In the genomic region with DNA sequence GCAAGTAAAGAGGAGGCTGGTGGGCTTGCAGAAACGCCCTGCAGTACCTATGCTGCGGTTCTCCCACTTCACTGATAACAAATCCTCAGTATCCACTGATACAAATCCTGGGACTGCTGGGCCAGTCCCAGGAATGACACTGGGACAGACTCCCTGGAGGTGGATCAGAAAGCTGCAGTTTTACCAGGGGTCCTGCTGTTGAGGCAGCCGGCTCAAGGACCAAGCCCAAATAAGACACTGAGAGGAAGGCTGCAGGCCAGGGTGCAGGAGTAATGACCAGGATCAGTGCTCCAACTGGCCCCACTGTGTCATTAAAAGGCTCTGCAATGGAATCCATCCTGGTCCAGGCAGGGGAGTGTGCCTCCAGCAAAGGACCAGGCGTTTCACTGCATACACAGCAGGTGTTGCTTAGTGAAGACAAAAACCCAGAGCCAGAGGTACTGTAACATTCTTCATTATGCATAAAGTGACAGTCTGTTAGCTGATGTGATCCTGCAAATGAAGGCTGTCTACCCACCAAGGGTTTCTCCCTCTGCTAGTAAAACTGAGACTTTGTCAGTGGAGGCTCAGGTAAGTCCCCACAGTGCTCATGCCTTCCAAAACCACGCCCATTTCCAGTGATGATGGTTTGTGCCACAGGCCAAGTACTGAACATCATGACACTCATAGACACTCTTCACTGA, we compare ENCODE assay signal across 9 cellular contexts. TPM values are rescaled to one million over a fixed set of nuclear protein-coding genes. Genes with fewer than 3 reads are reported as not detected.
DNase-seq lines count a peak whose midpoint lies in the region; ATAC-seq, FAIRE-seq and TF ChIP-seq lines count a peak whose summit lies in the region.
"Had no signal": no experiment of that assay in that cellular context is flagged by ENCODE, and none has a peak within 500 bp of the region (broad histone marks: within the 10 kb centered on the region; RNA-seq: fewer than 3 reads in every experiment).

No MANE protein-coding gene starts in this region.

- H3K9ac ChIP-seq in KMS-11, result no peak overlapping the region
- no peak overlapping the region for H3K9ac ChIP-seq in astrocyte (ENCODE audit: low read length)
- H3K9ac ChIP-seq in skeletal muscle tissue (ENCODE audit: low read depth in 1 of 3, low read length in 3 of 3), result peak overlapping the region in 1 of 3 donors; percentile 96

- no peak for TF ChIP-seq CTCF in KMS-11 (conservative IDR thresholded peaks at IDR 0.05; ENCODE audit: low read depth, low read length)
- no peak for TF ChIP-seq CTCF in astrocyte (IDR thresholded peaks at IDR 0.05; ENCODE audit: insufficient read depth, low read depth, low read length)

- peak; percentile 10 for DNase-seq in DMS53 (lab: John Stamatoyannopoulos, UW)
- no peak for DNase-seq in DMS53 treated with DMSO at 0.1 percent for 48 hours (lab: John Stamatoyannopoulos, UW; ENCODE audit: unreplicated experiment)
- no peak for DNase-seq in astrocyte (ENCODE audit: low read depth)
- DNase-seq in SKM-1 treated with dmso at 0.1 percent for 144 hours (lab: John Stamatoyannopoulos, UW; ENCODE audit: unreplicated experiment), result no peak

- no peaks in the 10 kb centered on the region for H3K9me3 Mint-ChIP-seq in astrocyte (ENCODE audit: unreplicated experiment)

- H3K4me1 Mint-ChIP-seq in astrocyte (ENCODE audit: low read depth, unreplicated experiment), result peaks cover 13% of the 10 kb centered on the region

- H3K4me1 ChIP-seq in KMS-11 (ENCODE audit: low read depth, poor library complexity, severe bottlenecking) (peaks cover 27% of the 10 kb centered on the region), astrocyte (ENCODE audit: insufficient read depth, low read length) (peaks cover 12% of the 10 kb centered on the region), skeletal muscle tissue (ENCODE audit: control insufficient read depth in 3 of 3, insufficient read depth in 3 of 3, low read length in 3 of 3) (peaks cover 17 to 42% (median 31%) of the 10 kb centered on the region in 3 donors)

- no peak overlapping the region for H2AFZ ChIP-seq in KMS-11 (ENCODE audit: low read depth)
- no peak overlapping the region for H2AFZ ChIP-seq in astrocyte (ENCODE audit: low read depth, low read length)

- H3K4me3 Mint-ChIP-seq in astrocyte (ENCODE audit: unreplicated experiment), result peak overlapping the region; percentile 87

- no peak overlapping the region; the same call in 1 of the 2 replicates for H3K27ac ChIP-seq in KMS-11
- no peak overlapping the region for H3K27ac ChIP-seq in astrocyte (ENCODE audit: low read depth, low read length)
- H3K27ac ChIP-seq in skeletal muscle tissue (ENCODE audit: low read depth, low read length), result peak overlapping the region; percentile 89

- H3K27me3 ChIP-seq in KMS-11 (ENCODE audit: insufficient read depth, low read depth), result no peaks in the 10 kb centered on the region
- H3K27me3 ChIP-seq in astrocyte (ENCODE audit: insufficient read depth, low read length), result no peaks in the 10 kb centered on the region
- H3K27me3 ChIP-seq in skeletal muscle tissue (ENCODE audit: control insufficient read depth in 3 of 3, insufficient read depth in 3 of 3, low read length in 3 of 3), result no peaks in the 10 kb centered on the region

- H3K4me3 ChIP-seq in KMS-11 (IDR thresholded peaks at IDR 0.05; ENCODE audit: insufficient read depth, low read depth, low read length), result no peak overlapping the region
- no peak overlapping the region for H3K4me3 ChIP-seq in astrocyte (ENCODE audit: insufficient read depth, low read depth, low read length)
- H3K4me3 ChIP-seq in skeletal muscle tissue (ENCODE audit: low read length in 3 of 3), result no peak overlapping the region

- H3K79me2 ChIP-seq in KMS-11 (ENCODE audit: insufficient read depth, low read depth) (peaks cover 49% of the 10 kb centered on the region), astrocyte (ENCODE audit: insufficient read depth, low read length) (peaks cover 36% of the 10 kb centered on the region)

- H3K27ac Mint-ChIP-seq in astrocyte (ENCODE audit: unreplicated experiment), result no peak overlapping the region

- H3K36me3 ChIP-seq in KMS-11 (ENCODE audit: insufficient read depth) (no peaks in the 10 kb centered on the region), astrocyte (ENCODE audit: insufficient read depth, low read length) (peaks cover 36% of the 10 kb centered on the region), skeletal muscle tissue (ENCODE audit: control insufficient read depth in 3 of 3, insufficient read depth in 3 of 3, low read length in 3 of 3) (peaks cover 33 to 49% (median 34%) of the 10 kb centered on the region in 3 donors)

- peaks cover 11% of the 10 kb centered on the region for H3K36me3 Mint-ChIP-seq in astrocyte (ENCODE audit: low read depth, unreplicated experiment)

- no peak for FAIRE-seq in astrocyte (lab: Jason Lieb, UNC)
- FAIRE-seq: islet of Langerhans had no signal

- no peaks in the 10 kb centered on the region for H3K27me3 Mint-ChIP-seq in astrocyte (ENCODE audit: low read depth, unreplicated experiment)

- ATAC-seq in HG03354 (IDR thresholded peaks at IDR 0.05; ENCODE audit: poor library complexity, severe bottlenecking, unreplicated experiment) (no peak), GM18511 (IDR thresholded peaks at IDR 0.05; ENCODE audit: unreplicated experiment) (no peak)

- H4K20me1 ChIP-seq in KMS-11 (ENCODE audit: insufficient read depth) (no peaks in the 10 kb centered on the region), astrocyte (ENCODE audit: insufficient read depth, low read length) (peaks cover 26% of the 10 kb centered on the region)

- H3K4me2 ChIP-seq in KMS-11 (peak overlapping the region; percentile 95), astrocyte (ENCODE audit: low read length) (peak overlapping the region; percentile 83)

- H3K9me3 ChIP-seq in astrocyte (ENCODE audit: insufficient read depth, low read depth, low read length) (no peaks in the 10 kb centered on the region), skeletal muscle tissue (ENCODE audit: control insufficient read depth in 3 of 3, low read length in 3 of 3) (no peaks in the 10 kb centered on the region)

RNA-seq across cellular contexts. Expression of gene C22orf39, which starts 1.4 kb away (rescaled TPM):
- total RNA-seq in astrocyte, result 11.9 and 14.5 TPM in 2 replicates
- 29.2 TPM for total RNA-seq in skeletal muscle tissue

RNA-seq across cellular contexts. Expression of gene MRPL40, which starts 16.5 kb away (rescaled TPM):
- total RNA-seq in astrocyte, result 34.7 and 36.9 TPM in 2 replicates
- 34.4 TPM for total RNA-seq in skeletal muscle tissue

RNA-seq across cellular contexts. Expression of gene HIRA, which starts 17.3 kb away (rescaled TPM):
- total RNA-seq in astrocyte (31.1 and 31.4 TPM in 2 replicates), skeletal muscle tissue (7.3 TPM)

RNA-seq across cellular contexts. Expression of gene UFD1, which starts 30.1 kb away (rescaled TPM):
- total RNA-seq in astrocyte (92.7 and 105 TPM in 2 replicates), skeletal muscle tissue (37.1 TPM)

RNA-seq across cellular contexts. Expression of gene CDC45, which starts 30.8 kb away (rescaled TPM):
- total RNA-seq in astrocyte (1.3 and 2.1 TPM in 2 replicates), skeletal muscle tissue (3.1 TPM)
